ENCODE assay signal across 8 cellular contexts in genomic region chr1:65235867-65236805, GRCh38.
DNase-seq lines count a peak whose midpoint lies in the region; ATAC-seq and TF ChIP-seq lines count a peak whose summit lies in the region.

No MANE protein-coding gene starts in this region.

- H3K9ac ChIP-seq in GM23248 = no peak overlapping the region

- no peaks in the 10 kb centered on the region for H3K4me1 ChIP-seq in GM23248 (ENCODE audit: insufficient read depth)

- H3K27ac ChIP-seq in GM23248 = no peak overlapping the region
- H3K27ac ChIP-seq in coronary artery = no peak overlapping the region

- no peak overlapping the region for H3K4me3 Mint-ChIP-seq in nephron progenitor cell

- peak; percentile 31 for DNase-seq in AG20443 (ENCODE audit: low spot score)
- peak; percentile 49 for DNase-seq in GM23248
- DNase-seq in NCI-H460 (ENCODE audit: extremely low read depth, low read depth) = peak; percentile 48
- peak; percentile 52 for DNase-seq in cerebellum (ENCODE audit: low spot score)
- no peak for DNase-seq in nephron progenitor cell
- no peak for DNase-seq in coronary artery (ENCODE audit: low spot score)

- H3K9me3 Mint-ChIP-seq in nephron progenitor cell = peaks cover 22% of the 10 kb centered on the region

- ATAC-seq in HG03571 (IDR thresholded peaks at IDR 0.05; ENCODE audit: unreplicated experiment) (no peak), GM18502 (IDR thresholded peaks at IDR 0.05; ENCODE audit: poor library complexity, unreplicated experiment) (no peak)

- no peak overlapping the region for H2AFZ ChIP-seq in GM23248

- H3K36me3 ChIP-seq in GM23248 (ENCODE audit: low read depth) = no peaks in the 10 kb centered on the region

- peak; percentile 41 for TF ChIP-seq CTCF in nephron progenitor cell (IDR thresholded peaks at IDR 0.05)
- no peak for TF ChIP-seq CTCF in coronary artery (IDR thresholded peaks at IDR 0.05)

- no peak overlapping the region for H3K27ac Mint-ChIP-seq in nephron progenitor cell

- H4K20me1 ChIP-seq in GM23248 (ENCODE audit: insufficient read depth) = no peaks in the 10 kb centered on the region

- no peaks in the 10 kb centered on the region for H3K9me3 ChIP-seq in GM23248 (ENCODE audit: low read depth)

- no peaks in the 10 kb centered on the region for H3K4me1 Mint-ChIP-seq in nephron progenitor cell

- H3K4me3 ChIP-seq in GM23248 = no peak overlapping the region
- H3K4me3 ChIP-seq in coronary artery = no peak overlapping the region

- 0 out of 2 replicates have a peak, but pooled peaks cover 3% of the 10 kb centered on the region for H3F3A ChIP-seq in GM23248 (ENCODE audit: insufficient read depth)

- H3K27me3 ChIP-seq in GM23248 (replicated peaks; ENCODE audit: insufficient read depth) = no peaks in the 10 kb centered on the region

- H3K4me2 ChIP-seq in GM23248 (ENCODE audit: unreplicated experiment) = no peak overlapping the region

- H3K79me2 ChIP-seq in GM23248 (ENCODE audit: insufficient read depth) = no peaks in the 10 kb centered on the region

- H3K9me2 ChIP-seq in GM23248 (ENCODE audit: insufficient read depth) = no peaks in the 10 kb centered on the region

- in situ Hi-C loops in GM23248 (cut with MboI) = loop anchor here (10.0 to 25.0 kb wide), 2 partner anchors 449 to 701 kb away; no protein-coding TSS in a partner anchor

- peaks cover 10% of the 10 kb centered on the region for H3K36me3 Mint-ChIP-seq in nephron progenitor cell (ENCODE audit: low read depth)

- WGBS in GM23248 (ENCODE audit: low coverage in 1 of 2, low lambda C conversion rate in 2 of 2, missing lambda C conversion rate in 2 of 2), 2 experiments = 54 to 63% methylated on average over 3 of the region's 3 CpGs

- H3K27me3 Mint-ChIP-seq in nephron progenitor cell (ENCODE audit: low read depth, poor library complexity) = peaks cover 6% of the 10 kb centered on the region

Comparison
In these comparisons a context has a peak if more than half of its experiments do, and no peak if none do; other contexts are left out.
1. DNase-seq: peak in AG20443 (single experiment), GM23248 (single experiment), NCI-H460 (single experiment) and cerebellum (single experiment); none in nephron progenitor cell (single experiment) and coronary artery (single experiment).